ENCODE assay signal across 32 cellular contexts in the genomic region with DNA sequence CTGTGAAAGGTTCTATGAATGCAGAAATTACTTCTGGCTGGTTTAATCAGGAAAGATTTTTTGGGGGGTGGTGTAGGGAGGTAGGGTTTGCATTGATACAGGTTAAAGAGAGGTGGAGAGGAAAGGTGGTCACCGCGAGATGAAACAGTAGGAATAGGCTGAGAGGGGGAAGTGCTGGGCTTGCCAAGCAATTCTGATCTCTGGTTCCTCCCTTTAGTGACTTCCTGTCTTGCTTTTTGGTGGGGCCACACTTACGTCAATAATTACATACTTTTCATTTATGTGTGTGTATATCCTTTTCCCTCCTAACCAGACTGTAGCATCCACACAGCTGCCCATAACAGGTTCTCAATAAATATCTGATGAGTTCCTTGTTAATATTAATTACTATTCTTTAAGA.
"Had no signal": no experiment of that assay in that cellular context is flagged by ENCODE, and none has a peak within 500 bp of the region (broad histone marks: within the 10 kb centered on the region; RNA-seq: fewer than 3 reads in every experiment).

No MANE protein-coding gene starts in this region.

- DNase-seq: activated CD4-positive, alpha-beta T cell treated with anti-CD3 and anti-CD28 coated beads for 36 hours; activated CD4-positive, alpha-beta T cell treated with anti-CD3 and anti-CD28 coated beads, Interleukin-2, amount 10 ng/mL, durations not matched to agents 7 days and 5 days; activated CD4-positive, alpha-beta T cell treated with anti-CD3 and anti-CD28 coated beads, Interleukin-2, amount 50 U/mL, for 48 hours; activated CD8-positive, alpha-beta memory T cell treated with anti-CD3 and anti-CD28 coated beads for 24 hours; activated CD8-positive, alpha-beta memory T cell treated with anti-CD3 and anti-CD28 coated beads, Interleukin-2, amount 10 ng/mL, durations not matched to agents 7 days and 5 days; activated CD8-positive, alpha-beta memory T cell treated with anti-CD3 and anti-CD28 coated beads, Interleukin-2, amount 50 U/mL, for 48 hours; activated effector memory CD4-positive, alpha-beta T cell treated with Interleukin-2 at 50 U/mL for 16 hours; activated naive CD4-positive, alpha-beta T cell treated with anti-CD3 and anti-CD28 coated beads, Interleukin-2, amount 10 ng/mL, durations not matched to agents 7 days and 5 days; activated T-cell treated with anti-CD3 and anti-CD28 coated beads, Interleukin-2, amount 50 U/mL, for 48 hours; caudate nucleus; cerebellar nuclear complex; KG1; MG63; NCI-H1092 treated with DMSO at 0.1 percent for 48 hours; NCI-H1417; NCI-H146; NCI-H187; NCI-H2029 treated with DMSO at 0.1 percent for 48 hours; NCI-H2107; NCI-H2171; NCI-H510A; NCI-H526; NCI-H748 treated with DMSO at 0.1 percent for 48 hours; NK-92 treated with Interleukin-12 subunit alpha and Interleukin-12 subunit beta, amount 100 ng/mL, for 24 hours; OCI-M1; SHP77; SJCRH30 had no signal

- H3K27me3 Mint-ChIP-seq: activated CD4-positive, alpha-beta T cell treated with anti-CD3 and anti-CD28 coated beads, Interleukin-2, amount 10 ng/mL, durations not matched to agents 7 days and 5 days; activated naive CD4-positive, alpha-beta T cell treated with anti-CD3 and anti-CD28 coated beads, Interleukin-2, amount 10 ng/mL, durations not matched to agents 7 days and 5 days had no signal

- H3K4me3 Mint-ChIP-seq: activated CD4-positive, alpha-beta T cell treated with anti-CD3 and anti-CD28 coated beads for 36 hours; activated CD4-positive, alpha-beta T cell treated with anti-CD3 and anti-CD28 coated beads, Interleukin-2, amount 10 ng/mL, durations not matched to agents 7 days and 5 days; activated CD8-positive, alpha-beta memory T cell treated with anti-CD3 and anti-CD28 coated beads, Interleukin-2, amount 10 ng/mL, durations not matched to agents 7 days and 5 days; activated naive CD4-positive, alpha-beta T cell treated with anti-CD3 and anti-CD28 coated beads, Interleukin-2, amount 10 ng/mL, durations not matched to agents 7 days and 5 days; brain; T-helper 1 cell treated with Interleukin-12 subunit alpha and Interleukin-12 subunit beta and Interleukin-4 antibody, amounts not matched to agents 30 μg/mL and 1 μg/mL, for 36 hours; T-helper 2 cell treated with Interferon-gamma antibody and Interleukin-4, amounts not matched to agents 5 μg/mL and 100 μg/mL, for 36 hours; WTC11 had no signal

- H3K36me3 Mint-ChIP-seq: activated CD8-positive, alpha-beta memory T cell treated with anti-CD3 and anti-CD28 coated beads, Interleukin-2, amount 10 ng/mL, durations not matched to agents 7 days and 5 days; activated naive CD4-positive, alpha-beta T cell treated with anti-CD3 and anti-CD28 coated beads, Interleukin-2, amount 10 ng/mL, durations not matched to agents 7 days and 5 days; brain; WTC11 had no signal

- ATAC-seq: activated CD4-positive, alpha-beta T cell treated with anti-CD3 and anti-CD28 coated beads for 36 hours; activated CD4-positive, CD25-positive, alpha-beta regulatory T cell treated with anti-CD3 and anti-CD28 coated beads, Interleukin-2, amount 50 U/mL, for 24 hours; activated CD8-positive, alpha-beta memory T cell treated with anti-CD3 and anti-CD28 coated beads, Interleukin-2, amount 10 ng/mL, durations not matched to agents 7 days and 5 days; WTC11 had no signal

- H3K9me3 Mint-ChIP-seq: activated CD4-positive, alpha-beta T cell treated with anti-CD3 and anti-CD28 coated beads, Interleukin-2, amount 10 ng/mL, durations not matched to agents 7 days and 5 days; activated naive CD4-positive, alpha-beta T cell treated with anti-CD3 and anti-CD28 coated beads, Interleukin-2, amount 10 ng/mL, durations not matched to agents 7 days and 5 days; brain; T-helper 1 cell treated with Interleukin-12 subunit alpha and Interleukin-12 subunit beta and Interleukin-4 antibody, amounts not matched to agents 30 μg/mL and 1 μg/mL, for 36 hours; T-helper 2 cell treated with Interferon-gamma antibody and Interleukin-4, amounts not matched to agents 5 μg/mL and 100 μg/mL, for 36 hours; WTC11 had no signal

- H3K27ac Mint-ChIP-seq: activated CD4-positive, alpha-beta T cell treated with anti-CD3 and anti-CD28 coated beads for 36 hours; activated CD4-positive, alpha-beta T cell treated with anti-CD3 and anti-CD28 coated beads, Interleukin-2, amount 10 ng/mL, durations not matched to agents 7 days and 5 days; activated CD8-positive, alpha-beta memory T cell treated with anti-CD3 and anti-CD28 coated beads, Interleukin-2, amount 10 ng/mL, durations not matched to agents 7 days and 5 days; activated naive CD4-positive, alpha-beta T cell treated with anti-CD3 and anti-CD28 coated beads, Interleukin-2, amount 10 ng/mL, durations not matched to agents 7 days and 5 days; brain; T-helper 1 cell treated with Interleukin-12 subunit alpha and Interleukin-12 subunit beta and Interleukin-4 antibody, amounts not matched to agents 30 μg/mL and 1 μg/mL, for 36 hours; T-helper 2 cell treated with Interferon-gamma antibody and Interleukin-4, amounts not matched to agents 5 μg/mL and 100 μg/mL, for 36 hours; WTC11 had no signal

- H3K4me1 Mint-ChIP-seq: activated CD4-positive, alpha-beta T cell treated with anti-CD3 and anti-CD28 coated beads for 36 hours; brain; WTC11 had no signal
